1 cellular context compared by ENCODE assay signal in the genomic region with DNA sequence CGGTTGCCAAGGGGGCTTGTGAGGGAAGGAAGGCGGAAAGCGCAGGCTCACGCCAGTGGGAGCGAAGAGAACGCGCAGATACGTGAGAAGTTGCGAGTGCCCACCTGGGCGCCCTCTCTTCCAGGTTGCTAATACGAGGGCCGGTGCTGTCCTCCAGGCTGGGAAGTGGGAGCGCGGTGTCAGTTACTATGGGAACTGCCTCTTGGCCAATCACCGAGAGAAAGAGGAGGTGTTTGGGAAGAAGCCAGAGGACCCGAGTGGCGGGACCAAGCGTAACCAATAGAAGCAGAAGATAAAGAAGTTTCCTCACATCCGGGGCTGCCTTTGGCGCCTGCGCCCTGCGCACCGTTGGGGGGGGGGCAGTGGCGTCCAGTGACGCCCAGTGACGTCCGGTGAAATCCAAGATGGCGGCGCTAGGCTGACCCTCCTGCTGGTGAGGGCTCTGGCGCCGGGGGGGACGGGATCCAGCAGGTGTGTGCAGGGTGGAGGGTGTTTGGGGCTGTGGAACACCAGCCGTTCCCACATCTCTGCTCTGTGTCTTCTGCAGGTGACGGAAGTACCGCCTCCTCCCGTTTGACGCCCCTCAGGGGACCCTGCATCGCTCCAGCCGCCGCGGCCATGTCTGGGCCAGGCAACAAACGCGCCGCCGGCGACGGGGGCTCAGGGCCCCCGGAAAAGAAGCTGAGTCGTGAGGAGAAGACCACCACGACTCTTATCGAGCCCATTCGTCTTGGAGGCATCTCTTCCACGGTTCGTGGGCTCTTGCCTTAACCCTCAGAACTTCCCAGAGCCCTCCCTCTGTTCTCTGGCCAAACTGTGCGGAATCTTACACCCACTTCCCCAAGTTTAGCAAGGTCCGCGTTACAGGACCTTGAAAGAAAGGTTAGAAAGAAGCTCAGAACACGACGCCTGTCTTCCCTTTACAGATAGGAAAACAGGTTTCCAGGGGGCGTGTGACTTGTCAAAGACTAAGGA.
TF ChIP-seq lines count a peak whose summit lies in the region.

Gene CFAP119 (minus strand): TSS at position 135 of the 975 bp plus-strand sequence. CDS start 314 bp downstream, outside the sequence.
Gene RNF40 (plus strand): TSS at position 395 of the 975 bp plus-strand sequence. CDS start 224 bp downstream, at position 619.

TF ChIP-seq in HepG2, 621 proteins besides CTCF, POLR2A, EP300 and RAD21 (continued from another document and continues in another):
- TF ChIP-seq PBX3 (CRISPR knock-in tag; IDR thresholded peaks at IDR 0.05; ENCODE audit: borderline replicate concordance) (0 out of 2 replicates have a peak, but pooled peaks have one; percentile 24), ZZZ3 (CRISPR knock-in tag; IDR thresholded peaks at IDR 0.05; ENCODE audit: borderline replicate concordance) (peak; percentile 88), NR2F6 (IDR thresholded peaks at IDR 0.05) (no peak), NR2F6 (CRISPR knock-in tag; IDR thresholded peaks at IDR 0.05) (peak; percentile 14; the same call in 1 of the 2 replicates), XRCC5 (optimal IDR thresholded peaks at IDR 0.05; ENCODE audit: low read length) (peak; percentile 43), WIZ (CRISPR knock-in tag; IDR thresholded peaks at IDR 0.05) (0 out of 2 replicates have a peak, but pooled peaks have one; percentile 37), FOXP1 (IDR thresholded peaks at IDR 0.05) (no peak), FOXP1 (CRISPR knock-in tag; IDR thresholded peaks at IDR 0.05) (no peak), KDM2A (CRISPR knock-in tag; IDR thresholded peaks at IDR 0.05; ENCODE audit: borderline replicate concordance, low read depth) (peak; percentile 73), ZNF710 (CRISPR knock-in tag; IDR thresholded peaks at IDR 0.05; ENCODE audit: borderline replicate concordance) (no peak; the same call in 1 of the 2 replicates), ZNF33A (CRISPR knock-in tag; IDR thresholded peaks at IDR 0.05; ENCODE audit: borderline replicate concordance) (no peak), ZNF720 (CRISPR knock-in tag; IDR thresholded peaks at IDR 0.05) (no peak), RAD51 (IDR thresholded peaks at IDR 0.05; ENCODE audit: borderline replicate concordance) (no peak), ZNF761 (CRISPR knock-in tag; conservative IDR thresholded peaks at IDR 0.05) (0 out of 2 replicates have a peak, but pooled peaks have one; percentile 24), ZNF570 (CRISPR knock-in tag; IDR thresholded peaks at IDR 0.05; ENCODE audit: borderline replicate concordance) (no peak), EZH2 (conservative IDR thresholded peaks at IDR 0.05; ENCODE audit: low read depth, low read length) (no peak), IRX3 (CRISPR knock-in tag; IDR thresholded peaks at IDR 0.05; ENCODE audit: borderline replicate concordance, low read depth) (peak; percentile 85; the same call in 1 of the 2 replicates), RFX5 (IDR thresholded peaks at IDR 0.05; ENCODE audit: low read depth, low read length) (0 out of 2 replicates have a peak, but pooled peaks have one; percentile 28), ELF3 (CRISPR knock-in tag; IDR thresholded peaks at IDR 0.05) (peak; percentile 55; the same call in 1 of the 2 replicates), SIN3A (IDR thresholded peaks at IDR 0.05; ENCODE audit: borderline replicate concordance, low read depth, low read length) (peak; percentile 99), KLF16 (CRISPR knock-in tag; IDR thresholded peaks at IDR 0.05) (peak in 1 of 2 experiments; percentile 79; a peak in 2 of 4 replicates), FOXM1 (CRISPR knock-in tag; IDR thresholded peaks at IDR 0.05) (no peak), ZNF569 (CRISPR knock-in tag; IDR thresholded peaks at IDR 0.05; ENCODE audit: borderline replicate concordance) (no peak), ZNF639 (CRISPR knock-in tag; conservative IDR thresholded peaks at IDR 0.05) (no peak), ATF7-NPFF (CRISPR knock-in tag; IDR thresholded peaks at IDR 0.05; ENCODE audit: low read depth) (peak; percentile 63), SYNCRIP (IDR thresholded peaks at IDR 0.05; ENCODE audit: insufficient read depth, low read depth, low read length) (no peak), STAT6 (CRISPR knock-in tag; IDR thresholded peaks at IDR 0.05; ENCODE audit: borderline replicate concordance) (no peak), ZNF550 (CRISPR knock-in tag; IDR thresholded peaks at IDR 0.05; ENCODE audit: borderline replicate concordance) (no peak), STAT5B (CRISPR knock-in tag; IDR thresholded peaks at IDR 0.05) (no peak), ZFY (CRISPR knock-in tag; IDR thresholded peaks at IDR 0.05) (peak; percentile 59), ZNF343 (CRISPR knock-in tag; IDR thresholded peaks at IDR 0.05) (no peak), FOSL1 (CRISPR knock-in tag; IDR thresholded peaks at IDR 0.05; ENCODE audit: borderline replicate concordance) (no peak), ZNF510 (CRISPR knock-in tag; IDR thresholded peaks at IDR 0.05; ENCODE audit: low read depth) (no peak), TARDBP (CRISPR knock-in tag; IDR thresholded peaks at IDR 0.05) (peak; percentile 81), ZNF558 (CRISPR knock-in tag; IDR thresholded peaks at IDR 0.05; ENCODE audit: borderline replicate concordance) (no peak), POGZ (CRISPR knock-in tag; IDR thresholded peaks at IDR 0.05) (no peak), MXD3 (CRISPR knock-in tag; IDR thresholded peaks at IDR 0.05) (peak; percentile 69; the same call in 1 of the 2 replicates), ZFP1 (CRISPR knock-in tag; IDR thresholded peaks at IDR 0.05) (0 out of 2 replicates have a peak, but pooled peaks have one; percentile 42), SALL1 (CRISPR knock-in tag; IDR thresholded peaks at IDR 0.05) (peak; percentile 56), ZNF709 (CRISPR knock-in tag; IDR thresholded peaks at IDR 0.05) (peak; percentile 49; the same call in 1 of the 2 replicates), DR1 (CRISPR knock-in tag; IDR thresholded peaks at IDR 0.05) (peak; percentile 15; the same call in 1 of the 2 replicates), KDM5A (IDR thresholded peaks at IDR 0.05; ENCODE audit: borderline replicate concordance, low read length) (peak; percentile 93), TAF15 (IDR thresholded peaks at IDR 0.05; ENCODE audit: low read depth, low read length, poor library complexity, severe bottlenecking) (no peak)
- TF ChIP-seq, protein P1, sequence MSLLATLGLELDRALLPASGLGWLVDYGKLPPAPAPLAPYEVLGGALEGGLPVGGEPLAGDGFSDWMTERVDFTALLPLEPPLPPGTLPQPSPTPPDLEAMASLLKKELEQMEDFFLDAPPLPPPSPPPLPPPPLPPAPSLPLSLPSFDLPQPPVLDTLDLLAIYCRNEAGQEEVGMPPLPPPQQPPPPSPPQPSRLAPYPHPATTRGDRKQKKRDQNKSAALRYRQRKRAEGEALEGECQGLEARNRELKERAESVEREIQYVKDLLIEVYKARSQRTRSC (CRISPR knock-in tag; IDR thresholded peaks at IDR 0.05; ENCODE audit: low read depth) = peak; percentile 21; the same call in 1 of the 2 replicates
- TF ChIP-seq, protein P2, sequence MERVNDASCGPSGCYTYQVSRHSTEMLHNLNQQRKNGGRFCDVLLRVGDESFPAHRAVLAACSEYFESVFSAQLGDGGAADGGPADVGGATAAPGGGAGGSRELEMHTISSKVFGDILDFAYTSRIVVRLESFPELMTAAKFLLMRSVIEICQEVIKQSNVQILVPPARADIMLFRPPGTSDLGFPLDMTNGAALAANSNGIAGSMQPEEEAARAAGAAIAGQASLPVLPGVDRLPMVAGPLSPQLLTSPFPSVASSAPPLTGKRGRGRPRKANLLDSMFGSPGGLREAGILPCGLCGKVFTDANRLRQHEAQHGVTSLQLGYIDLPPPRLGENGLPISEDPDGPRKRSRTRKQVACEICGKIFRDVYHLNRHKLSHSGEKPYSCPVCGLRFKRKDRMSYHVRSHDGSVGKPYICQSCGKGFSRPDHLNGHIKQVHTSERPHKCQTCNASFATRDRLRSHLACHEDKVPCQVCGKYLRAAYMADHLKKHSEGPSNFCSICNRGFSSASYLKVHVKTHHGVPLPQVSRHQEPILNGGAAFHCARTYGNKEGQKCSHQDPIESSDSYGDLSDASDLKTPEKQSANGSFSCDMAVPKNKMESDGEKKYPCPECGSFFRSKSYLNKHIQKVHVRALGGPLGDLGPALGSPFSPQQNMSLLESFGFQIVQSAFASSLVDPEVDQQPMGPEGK (CRISPR knock-in tag; IDR thresholded peaks at IDR 0.05) = peak; percentile 93
- TF ChIP-seq, protein P3, sequence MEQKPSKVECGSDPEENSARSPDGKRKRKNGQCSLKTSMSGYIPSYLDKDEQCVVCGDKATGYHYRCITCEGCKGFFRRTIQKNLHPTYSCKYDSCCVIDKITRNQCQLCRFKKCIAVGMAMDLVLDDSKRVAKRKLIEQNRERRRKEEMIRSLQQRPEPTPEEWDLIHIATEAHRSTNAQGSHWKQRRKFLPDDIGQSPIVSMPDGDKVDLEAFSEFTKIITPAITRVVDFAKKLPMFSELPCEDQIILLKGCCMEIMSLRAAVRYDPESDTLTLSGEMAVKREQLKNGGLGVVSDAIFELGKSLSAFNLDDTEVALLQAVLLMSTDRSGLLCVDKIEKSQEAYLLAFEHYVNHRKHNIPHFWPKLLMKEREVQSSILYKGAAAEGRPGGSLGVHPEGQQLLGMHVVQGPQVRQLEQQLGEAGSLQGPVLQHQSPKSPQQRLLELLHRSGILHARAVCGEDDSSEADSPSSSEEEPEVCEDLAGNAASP (CRISPR knock-in tag; IDR thresholded peaks at IDR 0.05; ENCODE audit: borderline replicate concordance) = peak; percentile 71; the same call in 1 of the 2 replicates
- TF ChIP-seq, protein P4, sequence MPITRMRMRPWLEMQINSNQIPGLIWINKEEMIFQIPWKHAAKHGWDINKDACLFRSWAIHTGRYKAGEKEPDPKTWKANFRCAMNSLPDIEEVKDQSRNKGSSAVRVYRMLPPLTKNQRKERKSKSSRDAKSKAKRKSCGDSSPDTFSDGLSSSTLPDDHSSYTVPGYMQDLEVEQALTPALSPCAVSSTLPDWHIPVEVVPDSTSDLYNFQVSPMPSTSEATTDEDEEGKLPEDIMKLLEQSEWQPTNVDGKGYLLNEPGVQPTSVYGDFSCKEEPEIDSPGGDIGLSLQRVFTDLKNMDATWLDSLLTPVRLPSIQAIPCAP (CRISPR knock-in tag; IDR thresholded peaks at IDR 0.05; ENCODE audit: low read depth) = no peak
- TF ChIP-seq, protein P5, sequence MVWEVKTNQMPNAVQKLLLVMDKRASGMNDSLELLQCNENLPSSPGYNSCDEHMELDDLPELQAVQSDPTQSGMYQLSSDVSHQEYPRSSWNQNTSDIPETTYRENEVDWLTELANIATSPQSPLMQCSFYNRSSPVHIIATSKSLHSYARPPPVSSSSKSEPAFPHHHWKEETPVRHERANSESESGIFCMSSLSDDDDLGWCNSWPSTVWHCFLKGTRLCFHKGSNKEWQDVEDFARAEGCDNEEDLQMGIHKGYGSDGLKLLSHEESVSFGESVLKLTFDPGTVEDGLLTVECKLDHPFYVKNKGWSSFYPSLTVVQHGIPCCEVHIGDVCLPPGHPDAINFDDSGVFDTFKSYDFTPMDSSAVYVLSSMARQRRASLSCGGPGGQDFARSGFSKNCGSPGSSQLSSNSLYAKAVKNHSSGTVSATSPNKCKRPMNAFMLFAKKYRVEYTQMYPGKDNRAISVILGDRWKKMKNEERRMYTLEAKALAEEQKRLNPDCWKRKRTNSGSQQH (CRISPR knock-in tag; IDR thresholded peaks at IDR 0.05; ENCODE audit: low read depth) = peak; percentile 77; the same call in 1 of the 2 replicates
